In the genomic region with DNA sequence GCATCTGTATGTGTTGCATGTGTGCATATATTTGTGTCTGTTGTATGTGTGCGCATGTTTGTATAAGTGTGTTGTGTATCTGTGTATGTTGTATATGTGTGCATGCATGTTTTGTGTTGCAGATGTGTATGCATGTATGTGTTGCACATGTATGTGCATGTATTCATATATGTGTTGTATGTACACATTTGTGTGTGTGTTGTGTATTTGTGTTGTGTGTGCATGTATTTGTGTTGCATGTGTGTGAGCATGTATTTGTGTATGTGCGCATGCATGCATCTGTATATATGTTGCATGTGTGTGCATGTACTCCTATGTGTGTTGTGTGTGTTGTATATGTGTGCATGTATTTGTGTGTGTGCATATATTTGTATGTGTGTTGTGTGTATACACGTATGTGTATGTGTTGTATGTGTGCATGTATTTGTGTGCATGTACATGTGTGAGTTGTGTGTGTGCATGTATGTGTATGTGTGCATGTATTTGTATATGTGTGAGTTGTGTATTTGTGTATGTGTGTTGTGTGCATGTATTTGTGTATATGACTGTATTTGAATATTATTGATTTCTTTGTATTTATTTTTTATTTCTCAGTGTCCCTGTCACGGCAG, we compare ENCODE assay signal across 29 cellular contexts.
"Had no signal": no experiment of that assay in that cellular context is flagged by ENCODE, and none has a peak within 500 bp of the region (broad histone marks: within the 10 kb centered on the region; RNA-seq: fewer than 3 reads in every experiment).

No MANE protein-coding gene starts in this region.

- H3K4me3 ChIP-seq: cardiac muscle cell, colonic mucosa, dorsolateral prefrontal cortex, gastrocnemius medialis, hepatocyte, mucosa of descending colon, testis, transverse colon, uterus had no signal

- H3K79me2 ChIP-seq: hepatocyte had no signal

- ATAC-seq: activated CD4-positive, CD25-positive, alpha-beta regulatory T cell treated with anti-CD3 and anti-CD28 coated beads, Interleukin-2, amount 50 U/mL, for 24 hours; gastrocnemius medialis; left cardiac atrium; left ventricle myocardium superior; mucosa of descending colon; natural killer cell treated with Interleukin-12 subunit alpha and Interleukin-12 subunit beta and Interleukin-15 and Interleukin-18, amount 100 ng/mL, for 72 hours; right cardiac atrium; stimulated activated naive CD8-positive, alpha-beta T cell treated with anti-CD3 and anti-CD28 coated beads, Interleukin-15, Interleukin-2, amounts not matched to agents 100 U/mL and 50 U/mL, for 24 hours had no signal

- H3K36me3 ChIP-seq: cardiac muscle cell, uterus had no signal

- H2AFZ ChIP-seq: hepatocyte had no signal

- DNase-seq: activated CD4-positive, alpha-beta T cell treated with anti-CD3 and anti-CD28 coated beads for 48 hours; activated CD4-positive, alpha-beta T cell treated with anti-CD3 and anti-CD28 coated beads, Interleukin-2, amount 50 U/mL, for 48 hours; activated CD8-positive, alpha-beta memory T cell treated with anti-CD3 and anti-CD28 coated beads for 24 hours; activated effector memory CD4-positive, alpha-beta T cell treated with Interleukin-2 at 50 U/mL for 16 hours; activated naive CD4-positive, alpha-beta T cell treated with anti-CD3 and anti-CD28 coated beads, Interleukin-2, amount 50 U/mL, for 16 hours; cerebellar nuclear complex; colonic mucosa; dorsolateral prefrontal cortex; effector memory CD4-positive, alpha-beta T cell; erythroblast; gastrocnemius medialis; left cardiac atrium; left ventricle myocardium superior; mucosa of descending colon; posterior cingulate gyrus; stimulated activated CD4-positive, alpha-beta T cell treated with anti-CD3 and anti-CD28 coated beads, Interleukin-12 subunit alpha, Interleukin-12 subunit beta, amount 100 ng/mL, for 4 hours; stimulated activated CD4-positive, alpha-beta T cell treated with anti-CD3 and anti-CD28 coated beads, Interleukin-4, amount 100 ng/mL, for 1 hour; stimulated activated naive CD8-positive, alpha-beta T cell treated with anti-CD3 and anti-CD28 coated beads, Interleukin-15, Interleukin-2, amounts not matched to agents 100 U/mL and 50 U/mL, for 24 hours; T-helper 9 cell; testis; transverse colon; uterus had no signal

- FAIRE-seq: TTC549 had no signal

- H3K4me3 Mint-ChIP-seq: natural killer cell treated with Interleukin-12 subunit alpha and Interleukin-12 subunit beta and Interleukin-15 and Interleukin-18, amount 100 ng/mL, for 72 hours had no signal

- H3K9me3 ChIP-seq: colonic mucosa, gastrocnemius medialis, mucosa of descending colon, testis, transverse colon, uterus had no signal

- H3K4me2 ChIP-seq: hepatocyte had no signal

- H3K4me1 ChIP-seq: colonic mucosa, gastrocnemius medialis, testis, transverse colon, uterus had no signal

- H3K27ac Mint-ChIP-seq: natural killer cell treated with Interleukin-12 subunit alpha and Interleukin-12 subunit beta and Interleukin-15 and Interleukin-18, amount 100 ng/mL, for 72 hours had no signal

- H3K27ac ChIP-seq: cardiac muscle cell, colonic mucosa, dorsolateral prefrontal cortex, gastrocnemius medialis, hepatocyte, testis, transverse colon, uterus, VCaP had no signal

- H3K27me3 ChIP-seq: cardiac muscle cell, colonic mucosa, dorsolateral prefrontal cortex, gastrocnemius medialis, hepatocyte, testis, transverse colon, uterus had no signal

- H3K27me3 Mint-ChIP-seq: natural killer cell treated with Interleukin-12 subunit alpha and Interleukin-12 subunit beta and Interleukin-15 and Interleukin-18, amount 100 ng/mL, for 72 hours had no signal
